In genomic region chr5:10601246-10602030, GRCh38 we compare ENCODE assay signal across 8 cellular contexts. TPM values are rescaled to one million over a fixed set of nuclear protein-coding genes. Genes with fewer than 3 reads are reported as not detected.
DNase-seq lines count a peak whose midpoint lies in the region; ATAC-seq, FAIRE-seq and TF ChIP-seq lines count a peak whose summit lies in the region.

No MANE protein-coding gene starts in this region.

- WGBS in lung, 2 donors: 28 to 39% methylated on average over 19 of the region's 19 CpGs

- FAIRE-seq in HTR-8/SVneo (lab: Jason Lieb, UNC): peak; percentile 96

- H3K9ac ChIP-seq in PC-3 (ENCODE audit: low read length): peak overlapping the region; percentile 42

- CTCF ChIA-PET in PC-3 (lab: Charles Lee): no interaction called here

- no peaks in the 10 kb centered on the region for H3K27me3 ChIP-seq in PC-3 (ENCODE audit: low read length)
- H3K27me3 ChIP-seq in lung (ENCODE audit: control insufficient read depth, insufficient read depth): no peaks in the 10 kb centered on the region
- no peaks in the 10 kb centered on the region for H3K27me3 ChIP-seq in tibial artery

- no TSS peak for BruUV-seq in PC-3 (replicated peaks; lab: Mats Ljungman, UMichigan)

- peak overlapping the region; percentile 83 for H3K4me2 ChIP-seq in PC-3 (ENCODE audit: low read length)

- ATAC-seq in GM21717 (IDR thresholded peaks at IDR 0.05; ENCODE audit: unreplicated experiment) (peak; percentile 49), PC-3 (peak; percentile 93), lung (ENCODE audit: insufficient read depth, low FRiP score) (peak; percentile 53)

- H2AFZ ChIP-seq in PC-3 (ENCODE audit: low read length): peak overlapping the region; percentile 24

- H3F3A ChIP-seq in PC-3 (ENCODE audit: low read length, unreplicated experiment): peaks cover 7% of the 10 kb centered on the region

- H4K20me1 ChIP-seq in PC-3 (ENCODE audit: low read length): peaks cover 6% of the 10 kb centered on the region; the same call in 1 of the 2 replicates

- peak overlapping the region; percentile 80 for H3K27ac ChIP-seq in PC-3 (ENCODE audit: low read length)
- H3K27ac ChIP-seq in lung (ENCODE audit: low read depth in 1 of 2, low read length in 1 of 2): peak overlapping the region; percentile 68 to 76
- H3K27ac ChIP-seq in tibial artery: peak overlapping the region; percentile 70 to 78

- H3K36me3 ChIP-seq in PC-3 (ENCODE audit: low read depth, low read length): no peaks in the 10 kb centered on the region
- no peaks in the 10 kb centered on the region for H3K36me3 ChIP-seq in lung (ENCODE audit: control insufficient read depth in 2 of 2, insufficient read depth in 2 of 2, low read length in 2 of 2)
- H3K36me3 ChIP-seq in tibial artery: no peaks in the 10 kb centered on the region

- H3K79me2 ChIP-seq in PC-3 (ENCODE audit: low read length): peaks cover 39% of the 10 kb centered on the region

- intact Hi-C loops in PC-3 (cut with micrococcal nuclease) (loop anchor here (2.0 to 5.0 kb wide), 2 partner anchors 51 to 134 kb away; no protein-coding TSS in a partner anchor), tibial artery (cut with DNase I; ENCODE audit: low total_unique reads) (loop anchor here (5.0 to 10.0 kb wide), 2 partner anchors 39 to 247 kb away; partner anchors contain the start of genes ANKRD33B and MARCHF6)

- H3K9me3 ChIP-seq in PC-3 (ENCODE audit: low read length): no peaks in the 10 kb centered on the region
- H3K9me3 ChIP-seq in lung (ENCODE audit: control insufficient read depth in 2 of 2, insufficient read depth in 1 of 2, low read length in 1 of 2): no peaks in the 10 kb centered on the region
- no peaks in the 10 kb centered on the region for H3K9me3 ChIP-seq in tibial artery

- POLR2A ChIA-PET in PC-3 (lab: Charles Lee; ENCODE audit: unreplicated experiment): interaction anchor here (0.7 kb wide), 2 partner anchors 103 to 344 kb away, joined by 3 read pairs; no protein-coding TSS in a partner anchor

- H3K4me1 ChIP-seq in PC-3 (ENCODE audit: insufficient read depth, low read length) (peaks cover 38% of the 10 kb centered on the region), lung (ENCODE audit: control insufficient read depth in 2 of 2, insufficient read depth in 2 of 2, low read length in 2 of 2) (peaks cover 8 to 11% of the 10 kb centered on the region in 2 donors), tibial artery (peaks cover 0 to 25% (median 18%) of the 10 kb centered on the region in 4 donors)

- H3K4me3 ChIP-seq in PC-3 (ENCODE audit: low read length): peak overlapping the region; percentile 55
- H3K4me3 ChIP-seq in lung: no peak overlapping the region
- H3K4me3 ChIP-seq in tibial artery: peak overlapping the region; percentile 11 to 13

- no peaks in the 10 kb centered on the region for H3K9me2 ChIP-seq in PC-3 (replicated peaks; ENCODE audit: low read length)

- peak; percentile 89 for DNase-seq in ELR (ENCODE audit: low read depth)
- peak; percentile 94 for DNase-seq in HTR-8/SVneo (ENCODE audit: insufficient read length, low spot score)
- DNase-seq in PC-3: peak; percentile 99
- peak; percentile 96 for DNase-seq in dermis blood vessel endothelial cell
- peak; percentile 61 for DNase-seq in lung (ENCODE audit: low spot score)
- DNase-seq in tibial artery: peak; percentile 88 to 96
- no peak for DNase-seq in stimulated activated naive CD4-positive, alpha-beta T cell treated with Interleukin-2 at 50 U/mL for 16 hours (lab: John Stamatoyannopoulos, UW)

- TF ChIP-seq CTCF in PC-3 (conservative IDR thresholded peaks at IDR 0.05; ENCODE audit: low read depth, low read length) (no peak), lung (IDR thresholded peaks at IDR 0.05; ENCODE audit: control extremely low read depth, extremely low read depth) (no peak), tibial artery (IDR thresholded peaks at IDR 0.05) (no peak)

RNA-seq across cellular contexts. Expression of gene ANKRD33B, which starts 37.6 kb away (rescaled TPM):
- total RNA-seq in PC-3 (2014; rRNA removed): 13.2 and 14.9 TPM in 2 replicates
- 2.0 and 3.4 TPM in 2 replicates for total RNA-seq in dermis blood vessel endothelial cell
- total RNA-seq in lung: 1 to 10 TPM; 2.2 to 6.3 TPM
- polyA plus RNA-seq in lung: 1 to 10 TPM; 1.0 to 2.0 TPM
